ENCODE assay signal across 8 cellular contexts in the genomic region with DNA sequence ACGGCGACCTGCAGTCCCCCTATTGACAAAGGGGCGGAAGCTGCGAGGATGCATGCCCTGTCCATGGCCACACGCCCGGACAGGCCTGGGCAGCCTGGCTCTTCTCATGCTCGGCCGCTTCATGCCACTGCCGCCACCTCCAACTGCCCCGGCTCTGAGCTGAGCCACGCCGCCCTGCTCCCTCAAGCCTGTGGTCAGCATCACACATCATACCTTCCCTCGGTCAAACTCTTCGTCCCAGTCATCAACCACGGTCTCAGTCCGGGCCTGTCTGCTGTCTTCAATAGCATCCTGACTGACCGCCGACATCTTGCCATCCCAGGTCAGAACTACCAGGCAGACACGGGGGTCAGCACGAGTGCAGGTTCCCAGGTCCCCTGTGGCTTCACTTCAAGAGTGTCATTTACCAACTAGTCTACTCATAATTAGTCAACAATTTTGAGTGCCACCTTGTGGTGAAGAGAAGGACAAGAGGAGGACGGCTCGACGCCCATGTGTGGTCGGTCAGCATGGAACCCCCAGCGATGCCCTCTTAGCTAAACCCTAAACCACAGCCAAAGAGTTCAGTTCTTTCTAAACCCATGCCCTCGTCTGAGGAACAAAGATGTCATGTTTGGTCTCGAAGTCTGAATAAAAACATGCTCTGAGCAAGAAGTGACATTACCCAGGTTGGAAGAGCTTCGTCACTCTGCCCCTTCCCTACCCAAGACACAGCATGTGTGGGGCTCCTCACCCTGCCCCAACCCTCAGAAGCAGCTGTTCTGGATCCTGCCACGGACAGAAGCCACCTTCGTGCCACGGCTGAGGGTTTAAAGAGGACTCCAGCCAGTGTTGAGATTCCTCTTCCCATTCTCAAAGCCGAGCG. TPM values are rescaled to one million over a fixed set of nuclear protein-coding genes. Genes with fewer than 3 reads are reported as not detected.
DNase-seq lines count a peak whose midpoint lies in the region; ATAC-seq and TF ChIP-seq lines count a peak whose summit lies in the region.

No MANE protein-coding gene starts in this region.

- H3K4me3 Mint-ChIP-seq in activated CD4-positive, alpha-beta T cell treated with anti-CD3 and anti-CD28 coated beads for 36 hours, result no peak overlapping the region
- no peak overlapping the region for H3K4me3 Mint-ChIP-seq in nephron progenitor cell

- peak; percentile 66 for ATAC-seq in activated CD4-positive, alpha-beta T cell treated with anti-CD3 and anti-CD28 coated beads for 36 hours
- ATAC-seq in PC-3 (peak; percentile 58), GM21576 (IDR thresholded peaks at IDR 0.05; ENCODE audit: unreplicated experiment) (no peak), GM18498 (IDR thresholded peaks at IDR 0.05; ENCODE audit: unreplicated experiment) (no peak), GM21619 (IDR thresholded peaks at IDR 0.05; ENCODE audit: unreplicated experiment) (no peak)

- no TSS peak for BruUV-seq in PC-3 (replicated peaks; lab: Mats Ljungman, UMichigan)

- TF ChIP-seq CTCF in PC-3 (conservative IDR thresholded peaks at IDR 0.05; ENCODE audit: low read depth, low read length), result peak; percentile 77
- no peak for TF ChIP-seq CTCF in nephron progenitor cell (IDR thresholded peaks at IDR 0.05)

- H3K9ac ChIP-seq in PC-3 (ENCODE audit: low read length), result no peak overlapping the region

- CTCF ChIA-PET in activated CD4-positive, alpha-beta T cell treated with anti-CD3 and anti-CD28 coated beads for 36 hours (lab: Charles Lee), result interaction anchor here (0.5 to 1.1 kb wide), 5 partner anchors 9 to 194 kb away, joined by 3 to 6 read pairs (median 3); no protein-coding TSS in a partner anchor
- CTCF ChIA-PET in PC-3 (lab: Charles Lee), result no interaction called here

- no peak overlapping the region for H3K4me2 ChIP-seq in PC-3 (ENCODE audit: low read length)

- 0 out of 2 replicates have a peak, but pooled peaks cover 10% of the 10 kb centered on the region for H4K20me1 ChIP-seq in PC-3 (ENCODE audit: low read length)

- no peaks in the 10 kb centered on the region for H3K9me2 ChIP-seq in PC-3 (replicated peaks; ENCODE audit: low read length)

- peaks cover 73% of the 10 kb centered on the region for H3K36me3 Mint-ChIP-seq in activated CD4-positive, alpha-beta T cell treated with anti-CD3 and anti-CD28 coated beads for 36 hours (ENCODE audit: low read depth)
- H3K36me3 Mint-ChIP-seq in nephron progenitor cell (ENCODE audit: low read depth), result peaks cover 69% of the 10 kb centered on the region

- H3K9me3 ChIP-seq in PC-3 (ENCODE audit: low read length), result no peaks in the 10 kb centered on the region

- H3F3A ChIP-seq in PC-3 (ENCODE audit: low read length, unreplicated experiment), result no peaks in the 10 kb centered on the region

- H3K27ac ChIP-seq in PC-3 (ENCODE audit: low read length), result no peak overlapping the region

- POLR2A ChIA-PET in activated CD4-positive, alpha-beta T cell treated with anti-CD3 and anti-CD28 coated beads for 36 hours (lab: Charles Lee), result no interaction called here
- POLR2A ChIA-PET in PC-3 (lab: Charles Lee; ENCODE audit: unreplicated experiment), result no interaction called here

- no peaks in the 10 kb centered on the region for H3K27me3 ChIP-seq in PC-3 (ENCODE audit: low read length)

- H3K9me3 Mint-ChIP-seq in activated CD4-positive, alpha-beta T cell treated with anti-CD3 and anti-CD28 coated beads for 36 hours (ENCODE audit: low read depth), result no peaks in the 10 kb centered on the region
- H3K9me3 Mint-ChIP-seq in nephron progenitor cell, result no peaks in the 10 kb centered on the region

- H3K4me1 Mint-ChIP-seq in activated CD4-positive, alpha-beta T cell treated with anti-CD3 and anti-CD28 coated beads for 36 hours, result peaks cover 48% of the 10 kb centered on the region
- no peaks in the 10 kb centered on the region for H3K4me1 Mint-ChIP-seq in nephron progenitor cell

- DNase-seq in activated CD4-positive, alpha-beta T cell treated with anti-CD3 and anti-CD28 coated beads for 36 hours, result peak; percentile 48
- DNase-seq in activated CD4-positive, alpha-beta T cell treated with anti-CD3 and anti-CD28 coated beads, Interleukin-2, amount 50 U/mL, for 1 hour, result no peak
- DNase-seq in PC-3, result peak; percentile 61
- DNase-seq in dermis blood vessel endothelial cell, result peak; percentile 63
- no peak for DNase-seq in nephron progenitor cell

- H3K4me1 ChIP-seq in PC-3 (ENCODE audit: insufficient read depth, low read length), result no peaks in the 10 kb centered on the region

- H3K4me3 ChIP-seq in PC-3 (ENCODE audit: low read length), result no peak overlapping the region

- H3K36me3 ChIP-seq in PC-3 (ENCODE audit: low read depth, low read length), result peaks cover 73% of the 10 kb centered on the region

- H2AFZ ChIP-seq in PC-3 (ENCODE audit: low read length), result no peak overlapping the region

- H3K79me2 ChIP-seq in PC-3 (ENCODE audit: low read length), result no peaks in the 10 kb centered on the region

- no peaks in the 10 kb centered on the region for H3K27me3 Mint-ChIP-seq in activated CD4-positive, alpha-beta T cell treated with anti-CD3 and anti-CD28 coated beads for 36 hours
- peaks cover 2% of the 10 kb centered on the region for H3K27me3 Mint-ChIP-seq in nephron progenitor cell (ENCODE audit: low read depth, poor library complexity)

- intact Hi-C loops in activated CD4-positive, alpha-beta T cell treated with anti-CD3 and anti-CD28 coated beads for 36 hours (cut with DNase I, micrococcal nuclease), result no loop called here
- intact Hi-C loops in PC-3 (cut with micrococcal nuclease), result no loop called here

- peak overlapping the region; percentile 92 for H3K27ac Mint-ChIP-seq in activated CD4-positive, alpha-beta T cell treated with anti-CD3 and anti-CD28 coated beads for 36 hours
- peak overlapping the region; percentile 87 for H3K27ac Mint-ChIP-seq in nephron progenitor cell

RNA-seq across cellular contexts. Expression of gene CYTH1, which starts 16.9 kb away (rescaled TPM):
- total RNA-seq in activated CD4-positive, alpha-beta T cell treated with anti-CD3 and anti-CD28 coated beads for 36 hours, result 100 to 1,000 TPM; 109 to 130 TPM
- total RNA-seq in PC-3 (2014; rRNA removed) (29.7 and 37.7 TPM in 2 replicates), dermis blood vessel endothelial cell (50.6 and 51.4 TPM in 2 replicates)

RNA-seq across cellular contexts. Expression of gene USP36, which starts 41.7 kb away (rescaled TPM):
- total RNA-seq in activated CD4-positive, alpha-beta T cell treated with anti-CD3 and anti-CD28 coated beads for 36 hours, result 10 to 100 TPM; 90.1 to 92.5 TPM
- total RNA-seq in PC-3 (2014; rRNA removed) (37.5 and 41.8 TPM in 2 replicates), dermis blood vessel endothelial cell (22.8 and 24.7 TPM in 2 replicates)

Comparison
In these comparisons a context has a peak if more than half of its experiments do, and no peak if none do; other contexts are left out.
1. DNase-seq: peak in activated CD4-positive, alpha-beta T cell treated with anti-CD3 and anti-CD28 coated beads for 36 hours (single experiment), PC-3 (single experiment) and dermis blood vessel endothelial cell (single experiment); none in activated CD4-positive, alpha-beta T cell treated with anti-CD3 and anti-CD28 coated beads, Interleukin-2, amount 50 U/mL, for 1 hour (single experiment) and nephron progenitor cell (single experiment).
2. ATAC-seq: peak in activated CD4-positive, alpha-beta T cell treated with anti-CD3 and anti-CD28 coated beads for 36 hours (single experiment) and PC-3 (single experiment); none in GM21576 (single experiment), GM18498 (single experiment) and GM21619 (single experiment).